ENCODE assay signal across 16 cellular contexts in the genomic region with DNA sequence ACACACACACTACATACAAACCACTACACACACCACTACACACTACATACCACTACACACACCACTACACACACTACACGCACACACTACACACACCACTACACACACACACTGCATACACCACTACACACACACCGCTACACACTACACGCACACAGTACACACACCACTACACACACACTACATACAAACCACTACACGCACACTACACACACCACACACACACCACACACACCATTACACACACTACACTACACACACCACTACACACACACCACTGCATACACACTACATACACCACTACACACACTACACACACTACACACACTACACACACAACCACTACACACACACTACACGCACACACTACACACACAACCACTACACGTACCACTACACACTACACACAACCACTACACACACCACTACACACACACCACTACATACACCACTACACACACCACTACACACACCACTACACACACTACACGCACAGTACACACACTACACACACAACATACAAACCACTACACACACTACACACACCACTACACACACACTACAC. TPM values are rescaled to one million over a fixed set of nuclear protein-coding genes. Genes with fewer than 3 reads are reported as not detected.
A peak's percentile ranks its signal among the peaks of the same experiment; 100 is the strongest.
DNase-seq lines count a peak whose midpoint lies in the region; ATAC-seq, FAIRE-seq and TF ChIP-seq lines count a peak whose summit lies in the region.
"Had no signal": no experiment of that assay in that cellular context is flagged by ENCODE, and none has a peak within 500 bp of the region (broad histone marks: within the 10 kb centered on the region; RNA-seq: fewer than 3 reads in every experiment).

No MANE protein-coding gene starts in this region.

- peaks cover 3% of the 10 kb centered on the region for H3K79me1 ChIP-seq in neuronal stem cell (ENCODE audit: low read depth, low read length)

- no peak overlapping the region for H2BK12ac ChIP-seq in neuronal stem cell (ENCODE audit: low read length)

- H2BK15ac ChIP-seq in neuronal stem cell (ENCODE audit: low read length) = no peak overlapping the region

- H3K36me3 ChIP-seq in HEK293 (ENCODE audit: control insufficient read depth in 2 of 2, insufficient read depth in 1 of 2, low read length in 2 of 2) (peaks cover 13 to 43% of the 10 kb centered on the region in 2 experiments; a peak in 2 of 3 replicates), neuronal stem cell (replicated peaks in 1 of 2; ENCODE audit: control insufficient read depth in 2 of 2, insufficient read depth in 2 of 2, low read length in 2 of 2) (peaks cover 11 to 38% of the 10 kb centered on the region in 2 donors), upper lobe of left lung (peaks cover 2 to 31% (median 11%) of the 10 kb centered on the region in 4 donors), brain microvascular endothelial cell (replicated peaks) (peaks cover 8% of the 10 kb centered on the region)

- H3K27ac ChIP-seq in HEK293 (ENCODE audit: extremely low read depth, low read depth, low read length) (no peak overlapping the region), neuronal stem cell (replicated peaks; ENCODE audit: low read length) (no peak overlapping the region), upper lobe of left lung (no peak overlapping the region), brain microvascular endothelial cell (no peak overlapping the region)
- H3K27ac ChIP-seq: HL-60 had no signal

- no peak for ATAC-seq in upper lobe of left lung (ENCODE audit: low FRiP score in 2 of 2)
- ATAC-seq: GM23338 had no signal

- no peak overlapping the region for H3K4me3 ChIP-seq in HEK293 (ENCODE audit: low read depth, low read length)
- H3K4me3 ChIP-seq in neuronal stem cell (ENCODE audit: low read length in 2 of 2) = peak overlapping the region in 1 of 2 donors; percentile 76
- H3K4me3 ChIP-seq in upper lobe of left lung = no peak overlapping the region
- H3K4me3 ChIP-seq in brain microvascular endothelial cell (ENCODE audit: low read depth, low read length) = no peak overlapping the region
- H3K4me3 ChIP-seq: GM23338, HAP-1 had no signal

- H3K4me1 ChIP-seq in HEK293 (ENCODE audit: control insufficient read depth, insufficient read depth, low read length) (no peaks in the 10 kb centered on the region), neuronal stem cell (ENCODE audit: control insufficient read depth in 2 of 2, insufficient read depth in 1 of 2, low read depth in 1 of 2, low read length in 2 of 2) (peaks cover 6 to 14% of the 10 kb centered on the region in 2 donors), upper lobe of left lung (peaks cover 0 to 12% (median 6%) of the 10 kb centered on the region in 4 donors)
- H3K4me1 ChIP-seq: HAP-1 had no signal

- peaks cover 3% of the 10 kb centered on the region for H3K27me3 Mint-ChIP-seq in chondrocyte (ENCODE audit: low read depth)
- H3K27me3 Mint-ChIP-seq: B cell; CD4-positive, alpha-beta T cell had no signal

- H3K14ac ChIP-seq in neuronal stem cell (ENCODE audit: low read length) = no peak overlapping the region

- WGBS in neuronal stem cell (ENCODE audit: extremely low coverage in 2 of 2, insufficient read length in 2 of 2, insufficient replicate concordance in 1 of 2), 2 donors = 100% methylated on average over 7 of the region's 7 CpGs
- WGBS in upper lobe of left lung, 2 donors = 94% methylated on average over 7 of the region's 7 CpGs

- H3K18ac ChIP-seq in neuronal stem cell (ENCODE audit: low read length) = no peak overlapping the region

- no peak overlapping the region for H3K9ac ChIP-seq in neuronal stem cell (ENCODE audit: low read depth, low read length, poor library complexity)

- no peak overlapping the region for H2BK120ac ChIP-seq in neuronal stem cell (ENCODE audit: low read depth, low read length)

- H4K91ac ChIP-seq in neuronal stem cell (ENCODE audit: low read depth, low read length, poor library complexity) = peak overlapping the region; percentile 19

- no peak overlapping the region for H3K4me2 ChIP-seq in neuronal stem cell (ENCODE audit: insufficient read depth, low read length, poor library complexity, severe bottlenecking)
- H3K4me2 ChIP-seq: GM23338 had no signal

- POLR2A ChIA-PET in HEK293 (lab: Yijun Ruan, JAX) = no interaction called here

- CTCF ChIA-PET in HEK293 (lab: Yijun Ruan, JAX) = no interaction called here

- H3K27me3 ChIP-seq in neuronal stem cell (ENCODE audit: control insufficient read depth in 3 of 3, insufficient read depth in 3 of 3, low read depth in 1 of 3, low read length in 3 of 3) = no peaks in the 10 kb centered on the region
- H3K27me3 ChIP-seq in upper lobe of left lung = no peaks in the 10 kb centered on the region
- no peaks in the 10 kb centered on the region for H3K27me3 ChIP-seq in brain microvascular endothelial cell (replicated peaks)

- TF ChIP-seq EP300 in upper lobe of left lung (IDR thresholded peaks at IDR 0.05) = no peak

- H4K8ac ChIP-seq in neuronal stem cell (ENCODE audit: low read depth, low read length) = no peak overlapping the region

- no peak overlapping the region for H2AFZ ChIP-seq in neuronal stem cell (ENCODE audit: low read length)
- H2AFZ ChIP-seq: GM23338 had no signal

- H3K4me1 Mint-ChIP-seq in chondrocyte (ENCODE audit: low read depth) = no peaks in the 10 kb centered on the region
- H3K4me1 Mint-ChIP-seq: GM23338 had no signal

- TF ChIP-seq CTCF in HEK293 (tag by site-specific recombination; IDR thresholded peaks at IDR 0.05) = no peak
- no peak for TF ChIP-seq CTCF in chondrocyte (IDR thresholded peaks at IDR 0.05)
- no peak for TF ChIP-seq CTCF in upper lobe of left lung (IDR thresholded peaks at IDR 0.05)
- no peak for TF ChIP-seq CTCF in brain microvascular endothelial cell (IDR thresholded peaks at IDR 0.05; ENCODE audit: low read depth, low read length, missing control alignments)

- no peak for TF ChIP-seq POLR2A in GM12892 (IDR thresholded peaks at IDR 0.05; ENCODE audit: low read depth, low read length)
- no peak for TF ChIP-seq POLR2A in upper lobe of left lung (IDR thresholded peaks at IDR 0.05)

- H3K4ac ChIP-seq in neuronal stem cell (ENCODE audit: low read length) = no peak overlapping the region

- no peak overlapping the region for H2BK5ac ChIP-seq in neuronal stem cell (ENCODE audit: low read length)

- H3K9me3 ChIP-seq in HEK293 (ENCODE audit: control insufficient read depth, insufficient read depth, low read depth, low read length) = no peaks in the 10 kb centered on the region
- H3K9me3 ChIP-seq in neuronal stem cell (replicated peaks in 1 of 2; ENCODE audit: control insufficient read depth in 2 of 2, insufficient read depth in 1 of 2, low read depth in 1 of 2, low read length in 2 of 2) = peaks cover 5 to 26% of the 10 kb centered on the region in 2 donors
- H3K9me3 ChIP-seq in upper lobe of left lung = no peaks in the 10 kb centered on the region
- H3K9me3 ChIP-seq: HAP-1 had no signal

- no peak overlapping the region for H3K4me3 Mint-ChIP-seq in chondrocyte (ENCODE audit: unreplicated experiment)
- H3K4me3 Mint-ChIP-seq: B cell; CD4-positive, alpha-beta T cell; GM23338 had no signal

- H3K9me3 Mint-ChIP-seq in chondrocyte (ENCODE audit: low read depth) = no peaks in the 10 kb centered on the region
- H3K9me3 Mint-ChIP-seq: CD4-positive, alpha-beta T cell; GM23338 had no signal

- peak overlapping the region; percentile 65 for H3K23ac ChIP-seq in neuronal stem cell (ENCODE audit: low read depth, low read length, poor library complexity)

- H3K36me3 Mint-ChIP-seq in chondrocyte (ENCODE audit: low read depth) = no peaks in the 10 kb centered on the region

- H3K27ac Mint-ChIP-seq in chondrocyte (ENCODE audit: unreplicated experiment) = no peak overlapping the region
- H3K27ac Mint-ChIP-seq: B cell; CD4-positive, alpha-beta T cell; GM23338 had no signal

- FAIRE-seq in GM12892 (lab: Jason Lieb, UNC) = peak; percentile 56
- FAIRE-seq: A204.1 had no signal

- in situ Hi-C loops in brain microvascular endothelial cell (cut with HindIII; ENCODE audit: low pct_ligation_motif_present, low sequenced_read_pairs) = no loop called here

- no peak overlapping the region for H2AK5ac ChIP-seq in neuronal stem cell (ENCODE audit: low read depth, low read length)

- DNase-seq in GM12892 (ENCODE audit: insufficient read length) (no peak), chondrocyte (ENCODE audit: low spot score) (peak; percentile 5), neuronal stem cell (ENCODE audit: low spot score) (no peak), upper lobe of left lung (no peak), brain microvascular endothelial cell (no peak)
- DNase-seq in activated CD4-positive, CD25-positive, alpha-beta regulatory T cell (lab: John Stamatoyannopoulos, UW) = no peak
- DNase-seq: C1 segment of cervical spinal cord; Calu3; CD4-positive, alpha-beta T cell; DMS 273 treated with DMSO at 0.1 percent for 48 hours had no signal

TF ChIP-seq in HEK293, 187 proteins besides CTCF, POLR2A, EP300 and RAD21 (continues in another document):
- TF ChIP-seq ZNF239 (tag by site-specific recombination; IDR thresholded peaks at IDR 0.05) (peak; percentile 49; the same call in 1 of the 2 replicates), ZNF707 (tag by site-specific recombination; IDR thresholded peaks at IDR 0.05) (peak; percentile 32; the same call in 1 of the 2 replicates), ZNF785 (tag by site-specific recombination; IDR thresholded peaks at IDR 0.05) (0 out of 2 replicates have a peak, but pooled peaks have one; percentile 71), SP7 (tag by site-specific recombination; IDR thresholded peaks at IDR 0.05) (no peak), ZFP37 (tag by site-specific recombination; IDR thresholded peaks at IDR 0.05) (no peak), ZNF311 (tag by site-specific recombination; IDR thresholded peaks at IDR 0.05; ENCODE audit: borderline replicate concordance) (0 out of 2 replicates have a peak, but pooled peaks have one; percentile 83), ZNF521 (tag by site-specific recombination; IDR thresholded peaks at IDR 0.05) (0 out of 2 replicates have a peak, but pooled peaks have one; percentile 75)
- TF ChIP-seq, protein P1, sequence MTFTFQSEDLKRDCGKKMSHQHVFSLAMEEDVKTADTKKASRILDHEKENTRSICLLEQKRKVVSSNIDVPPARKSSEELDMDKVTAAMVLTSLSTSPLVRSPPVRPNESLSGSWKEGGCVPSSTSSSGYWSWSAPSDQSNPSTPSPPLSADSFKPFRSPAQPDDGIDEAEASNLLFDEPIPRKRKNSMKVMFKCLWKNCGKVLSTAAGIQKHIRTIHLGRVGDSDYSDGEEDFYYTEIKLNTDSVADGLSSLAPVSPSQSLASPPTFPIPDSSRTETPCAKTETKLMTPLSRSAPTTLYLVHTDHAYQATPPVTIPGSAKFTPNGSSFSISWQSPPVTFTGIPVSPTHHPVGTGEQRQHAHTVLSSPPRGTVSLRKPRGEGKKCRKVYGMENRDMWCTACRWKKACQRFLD (tag by site-specific recombination; IDR thresholded peaks at IDR 0.05) = no peak

RNA-seq across cellular contexts. Expression of a gene that starts 12.0 kb away (rescaled TPM):
- 5.2 TPM for polyA plus RNA-seq in GM12892 (2012; ENCODE audit: missing spikeins)
- 14.4 to 16.0 TPM (median 14.7 TPM) in 3 replicates for total RNA-seq in chondrocyte
- polyA plus RNA-seq in neuronal stem cell (2013, experiment 1 of 2) = 24.2 TPM
- polyA plus RNA-seq in neuronal stem cell (2013, experiment 2 of 2) = 24.1 TPM
- total RNA-seq in upper lobe of left lung = 10 to 100 TPM in 5 of 6 donors, 1 to 10 TPM in 1; 7.4 to 22.4 (median 19.2) TPM

RNA-seq across cellular contexts. Expression of a gene that starts 12.1 kb away (rescaled TPM):
- 11.2 TPM for polyA plus RNA-seq in GM12892 (2012; ENCODE audit: missing spikeins)
- 7.9 to 10.1 TPM (median 9.6 TPM) in 3 replicates for total RNA-seq in chondrocyte
- 8.5 TPM for polyA plus RNA-seq in neuronal stem cell (2013, experiment 1 of 2)
- polyA plus RNA-seq in neuronal stem cell (2013, experiment 2 of 2) = 8.6 TPM
- total RNA-seq in upper lobe of left lung = 10 to 100 TPM in 5 of 6 donors, 1 to 10 TPM in 1; 8.7 to 23.5 (median 19.2) TPM
